In genomic region chrY:13370868-13371800, GRCh38 we compare ENCODE assay signal across 12 cellular contexts.
DNase-seq lines count a peak whose midpoint lies in the region; ATAC-seq lines count a peak whose summit lies in the region.
"Had no signal": no experiment of that assay in that cellular context is flagged by ENCODE, and none has a peak within 500 bp of the region (broad histone marks: within the 10 kb centered on the region; RNA-seq: fewer than 3 reads in every experiment).

No MANE protein-coding gene starts in this region.

- H3K36me3 Mint-ChIP-seq in activated T-cell treated with anti-CD3 and anti-CD28 coated beads, Interleukin-2, amount 50 U/mL, for 72 hours (ENCODE audit: insufficient read depth in 2 of 2) = no peaks in the 10 kb centered on the region
- H3K36me3 Mint-ChIP-seq in activated T-helper 2 cell treated with anti-CD3 and anti-CD28 coated beads, Interferon-gamma antibody, Interleukin-2, Interleukin-4, amounts not matched to agents 10 μg/mL and 5 μg/mL and 100 μg/mL, durations not matched to agents 14 hours and 24 hours and 36 hours (ENCODE audit: low read depth) = peaks cover 15% of the 10 kb centered on the region
- H3K36me3 Mint-ChIP-seq in stimulated activated effector memory CD8-positive, alpha-beta T cell treated with anti-CD3 and anti-CD28 coated beads, Interleukin-12 subunit alpha, Interleukin-12 subunit beta, amount 100 ng/mL, for 72 hours = peaks cover 32% of the 10 kb centered on the region

- ATAC-seq in activated T-cell treated with anti-CD3 and anti-CD28 coated beads, Interleukin-2, amount 50 U/mL, for 72 hours (replicated peaks in 1 of 2) = peak in 1 of 2 donors; percentile 92
- ATAC-seq in stimulated activated effector memory CD8-positive, alpha-beta T cell treated with anti-CD3 and anti-CD28 coated beads, Interleukin-12 subunit alpha, Interleukin-12 subunit beta, amount 100 ng/mL, for 72 hours = peak; percentile 86

- peak in 1 of 2 donors; percentile 3 for DNase-seq in activated T-cell treated with anti-CD3 and anti-CD28 coated beads, Interleukin-2, amount 50 U/mL, for 72 hours
- DNase-seq in activated T-cell treated with anti-CD3 and anti-CD28 coated beads, Interleukin-2, amount 50 U/mL, for 1 hour = no peak
- no peak for DNase-seq in activated T-helper 2 cell treated with anti-CD3 and anti-CD28 coated beads, Interferon-gamma antibody, Interleukin-2, Interleukin-4, amounts not matched to agents 10 μg/mL and 5 μg/mL and 100 μg/mL, durations not matched to agents 14 hours and 24 hours and 36 hours (ENCODE audit: low spot score)
- DNase-seq in stimulated activated effector memory CD8-positive, alpha-beta T cell treated with anti-CD3 and anti-CD28 coated beads, Interleukin-12 subunit alpha, Interleukin-12 subunit beta, amount 100 ng/mL, for 72 hours (ENCODE audit: low spot score in 2 of 2) = peak in 1 of 2 donors; percentile 57
- no peak for DNase-seq in inferior parietal cortex (ENCODE audit: extremely low spot score)
- DNase-seq in DMS 273 treated with DMSO at 0.1 percent for 48 hours (lab: John Stamatoyannopoulos, UW) = no peak
- no peak for DNase-seq in cardiac septum (ENCODE audit: low spot score)
- DNase-seq: CD8-positive, alpha-beta memory T cell; central memory CD4-positive, alpha-beta T cell; NCI-H2227 treated with DMSO at 0.1 percent for 48 hours had no signal

- H3K9me3 Mint-ChIP-seq in activated T-cell treated with anti-CD3 and anti-CD28 coated beads, Interleukin-2, amount 50 U/mL, for 72 hours = no peaks in the 10 kb centered on the region
- no peaks in the 10 kb centered on the region for H3K9me3 Mint-ChIP-seq in activated T-helper 2 cell treated with anti-CD3 and anti-CD28 coated beads, Interferon-gamma antibody, Interleukin-2, Interleukin-4, amounts not matched to agents 10 μg/mL and 5 μg/mL and 100 μg/mL, durations not matched to agents 14 hours and 24 hours and 36 hours
- no peaks in the 10 kb centered on the region for H3K9me3 Mint-ChIP-seq in stimulated activated effector memory CD8-positive, alpha-beta T cell treated with anti-CD3 and anti-CD28 coated beads, Interleukin-12 subunit alpha, Interleukin-12 subunit beta, amount 100 ng/mL, for 72 hours
- H3K9me3 Mint-ChIP-seq: CD8-positive, alpha-beta memory T cell; neural crest cell had no signal

- H3K27ac Mint-ChIP-seq in activated T-cell treated with anti-CD3 and anti-CD28 coated beads, Interleukin-2, amount 50 U/mL, for 72 hours = peak overlapping the region; percentile 73
- H3K27ac Mint-ChIP-seq in activated T-helper 2 cell treated with anti-CD3 and anti-CD28 coated beads, Interferon-gamma antibody, Interleukin-2, Interleukin-4, amounts not matched to agents 10 μg/mL and 5 μg/mL and 100 μg/mL, durations not matched to agents 14 hours and 24 hours and 36 hours = peak overlapping the region; percentile 79
- no peak overlapping the region for H3K27ac Mint-ChIP-seq in stimulated activated effector memory CD8-positive, alpha-beta T cell treated with anti-CD3 and anti-CD28 coated beads, Interleukin-12 subunit alpha, Interleukin-12 subunit beta, amount 100 ng/mL, for 72 hours

- intact Hi-C loops in activated T-helper 2 cell treated with anti-CD3 and anti-CD28 coated beads, Interferon-gamma antibody, Interleukin-2, Interleukin-4, amounts not matched to agents 10 μg/mL and 5 μg/mL and 100 μg/mL, durations not matched to agents 14 hours and 24 hours and 36 hours (cut with micrococcal nuclease) = loop anchor here (1.0 to 10.0 kb wide), 2 partner anchors 108 to 184 kb away; no protein-coding TSS in a partner anchor
- intact Hi-C loops in cardiac septum (cut with DNase I) = no loop called here

- no peaks in the 10 kb centered on the region for H3K9me3 ChIP-seq in KOPT-K1 (ENCODE audit: insufficient read depth, low read length, poor library complexity, severe bottlenecking)

- H3K36me3 ChIP-seq in KOPT-K1 (ENCODE audit: insufficient read depth, low read length) = peaks cover 28% of the 10 kb centered on the region

- no peaks in the 10 kb centered on the region for H3K27me3 Mint-ChIP-seq in activated T-cell treated with anti-CD3 and anti-CD28 coated beads, Interleukin-2, amount 50 U/mL, for 72 hours (ENCODE audit: low read depth)
- H3K27me3 Mint-ChIP-seq in activated T-helper 2 cell treated with anti-CD3 and anti-CD28 coated beads, Interferon-gamma antibody, Interleukin-2, Interleukin-4, amounts not matched to agents 10 μg/mL and 5 μg/mL and 100 μg/mL, durations not matched to agents 14 hours and 24 hours and 36 hours (ENCODE audit: low read depth) = no peaks in the 10 kb centered on the region
- H3K27me3 Mint-ChIP-seq: CD8-positive, alpha-beta memory T cell had no signal

- H3K27ac ChIP-seq in KOPT-K1 (ENCODE audit: low read depth, low read length, poor library complexity, severe bottlenecking) = peak overlapping the region; percentile 19

- peak overlapping the region in 1 of 2 donors; percentile 73 for H3K4me3 Mint-ChIP-seq in activated T-cell treated with anti-CD3 and anti-CD28 coated beads, Interleukin-2, amount 50 U/mL, for 72 hours
- no peak overlapping the region for H3K4me3 Mint-ChIP-seq in activated T-helper 2 cell treated with anti-CD3 and anti-CD28 coated beads, Interferon-gamma antibody, Interleukin-2, Interleukin-4, amounts not matched to agents 10 μg/mL and 5 μg/mL and 100 μg/mL, durations not matched to agents 14 hours and 24 hours and 36 hours (ENCODE audit: low read depth)
- peak overlapping the region; percentile 50 for H3K4me3 Mint-ChIP-seq in stimulated activated effector memory CD8-positive, alpha-beta T cell treated with anti-CD3 and anti-CD28 coated beads, Interleukin-12 subunit alpha, Interleukin-12 subunit beta, amount 100 ng/mL, for 72 hours
- H3K4me3 Mint-ChIP-seq: neural crest cell had no signal

- no peaks in the 10 kb centered on the region for H3K4me1 Mint-ChIP-seq in activated T-cell treated with anti-CD3 and anti-CD28 coated beads, Interleukin-2, amount 50 U/mL, for 72 hours (ENCODE audit: low read depth)
- H3K4me1 Mint-ChIP-seq in activated T-helper 2 cell treated with anti-CD3 and anti-CD28 coated beads, Interferon-gamma antibody, Interleukin-2, Interleukin-4, amounts not matched to agents 10 μg/mL and 5 μg/mL and 100 μg/mL, durations not matched to agents 14 hours and 24 hours and 36 hours (ENCODE audit: low read depth) = peaks cover 16% of the 10 kb centered on the region
- H3K4me1 Mint-ChIP-seq in stimulated activated effector memory CD8-positive, alpha-beta T cell treated with anti-CD3 and anti-CD28 coated beads, Interleukin-12 subunit alpha, Interleukin-12 subunit beta, amount 100 ng/mL, for 72 hours = peaks cover 15% of the 10 kb centered on the region
- H3K4me1 Mint-ChIP-seq: neural crest cell had no signal
